In the genomic region with DNA sequence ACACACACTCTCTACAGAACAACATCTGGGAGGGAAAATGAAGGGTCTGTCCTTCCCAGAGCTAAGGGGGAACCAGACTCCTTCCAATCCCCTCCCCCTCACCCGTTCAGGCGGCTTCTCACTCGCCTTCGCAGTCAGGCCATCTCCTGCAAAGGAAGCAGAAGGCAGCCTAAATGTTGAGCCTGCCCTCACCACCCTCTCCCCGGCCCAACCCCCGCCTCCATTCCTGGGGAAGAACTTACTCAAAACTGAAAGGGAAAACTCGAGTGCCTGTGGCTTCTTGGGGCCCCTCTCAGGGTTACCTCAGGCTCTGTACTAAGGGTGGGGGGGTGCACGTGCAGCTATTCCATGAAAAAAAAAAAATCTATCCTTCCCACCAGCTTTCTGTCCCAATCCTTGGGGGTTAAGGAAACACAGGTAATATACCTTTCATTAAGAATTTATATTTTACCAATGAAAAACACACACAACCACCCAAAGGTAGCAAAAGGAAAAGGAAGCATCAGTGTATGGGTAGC, we compare ENCODE assay signal across 12 cellular contexts. TPM values are rescaled to one million over a fixed set of nuclear protein-coding genes. Genes with fewer than 3 reads are reported as not detected.
DNase-seq lines count a peak whose midpoint lies in the region; ATAC-seq and TF ChIP-seq lines count a peak whose summit lies in the region.
"Had no signal": no experiment of that assay in that cellular context is flagged by ENCODE, and none has a peak within 500 bp of the region (broad histone marks: within the 10 kb centered on the region; RNA-seq: fewer than 3 reads in every experiment).

No MANE protein-coding gene starts in this region.

- H3K27me3 ChIP-seq in iPS-15b (ENCODE audit: control insufficient read depth, insufficient read depth, low read length) (no peaks in the 10 kb centered on the region), Karpas-422 (ENCODE audit: low read length) (no peaks in the 10 kb centered on the region)

- H3K27ac ChIP-seq in Karpas-422 (ENCODE audit: low read length), result no peak overlapping the region

- peaks cover 19% of the 10 kb centered on the region for H3K79me2 ChIP-seq in Karpas-422 (ENCODE audit: low read length)

- H3K36me3 Mint-ChIP-seq in activated CD4-positive, alpha-beta T cell treated with anti-CD3 and anti-CD28 coated beads, Interleukin-2, amount 10 ng/mL, durations not matched to agents 24 days and 14 days (ENCODE audit: low read depth), result peaks cover 26% of the 10 kb centered on the region
- peaks cover 20% of the 10 kb centered on the region for H3K36me3 Mint-ChIP-seq in activated CD8-positive, alpha-beta T cell treated with anti-CD3 and anti-CD28 coated beads, Interleukin-2, amount 10 ng/mL, durations not matched to agents 7 days and 5 days (ENCODE audit: low read depth)

- H3K4me3 ChIP-seq in iPS-15b (ENCODE audit: low read depth, low read length) (peak overlapping the region; percentile 48), Karpas-422 (ENCODE audit: low read length) (no peak overlapping the region)

- H3K9me2 ChIP-seq in Karpas-422 (replicated peaks; ENCODE audit: insufficient read depth, low read length), result no peaks in the 10 kb centered on the region

- no peaks in the 10 kb centered on the region for H3K9me3 ChIP-seq in iPS-15b (ENCODE audit: control insufficient read depth, insufficient read depth, low read length)
- no peaks in the 10 kb centered on the region for H3K9me3 ChIP-seq in Karpas-422 (ENCODE audit: low read length)

- H4K20me1 ChIP-seq in Karpas-422 (ENCODE audit: insufficient read depth, low read depth, low read length), result no peaks in the 10 kb centered on the region

- CTCF ChIA-PET in activated CD8-positive, alpha-beta T cell treated with anti-CD3 and anti-CD28 coated beads, Interleukin-2, amount 10 ng/mL, durations not matched to agents 7 days and 5 days (lab: Charles Lee), result interaction anchor here (1.5 kb wide), 1 partner anchor 53 kb away, joined by 3 read pairs; no protein-coding TSS in a partner anchor

- POLR2A ChIA-PET in activated CD8-positive, alpha-beta T cell treated with anti-CD3 and anti-CD28 coated beads, Interleukin-2, amount 10 ng/mL, durations not matched to agents 7 days and 5 days (lab: Charles Lee), result interaction anchor here (0.6 to 3.8 kb wide), 2 partner anchors 32 kb away, joined by 3 to 40 read pairs; a partner anchor contains a TSS

- peak overlapping the region; percentile 85 for H3K27ac Mint-ChIP-seq in activated CD4-positive, alpha-beta T cell treated with anti-CD3 and anti-CD28 coated beads, Interleukin-2, amount 10 ng/mL, durations not matched to agents 24 days and 14 days
- H3K27ac Mint-ChIP-seq in activated CD8-positive, alpha-beta T cell treated with anti-CD3 and anti-CD28 coated beads, Interleukin-2, amount 10 ng/mL, durations not matched to agents 7 days and 5 days, result no peak overlapping the region
- H3K27ac Mint-ChIP-seq: T-helper 17 cell had no signal

- peak; percentile 72 for DNase-seq in activated CD4-positive, alpha-beta T cell treated with anti-CD3 and anti-CD28 coated beads, Interleukin-2, amount 10 ng/mL, durations not matched to agents 24 days and 14 days
- no peak for DNase-seq in activated CD4-positive, alpha-beta T cell treated with anti-CD3 and anti-CD28 coated beads for 1 hour
- DNase-seq in activated CD8-positive, alpha-beta T cell treated with anti-CD3 and anti-CD28 coated beads, Interleukin-2, amount 10 ng/mL, durations not matched to agents 7 days and 5 days, result no peak
- DNase-seq in stimulated activated naive CD8-positive, alpha-beta T cell treated with anti-CD3 and anti-CD28 coated beads, Interleukin-15, Interleukin-2, amounts not matched to agents 100 U/mL and 50 U/mL, for 24 hours, result peak; percentile 42
- no peak for DNase-seq in Karpas-422
- DNase-seq: islet precursor cell, NCI-H526, posterior cingulate gyrus, T-helper 17 cell had no signal

- H3K4me1 Mint-ChIP-seq in activated CD4-positive, alpha-beta T cell treated with anti-CD3 and anti-CD28 coated beads, Interleukin-2, amount 10 ng/mL, durations not matched to agents 24 days and 14 days, result peaks cover 28% of the 10 kb centered on the region
- peaks cover 34% of the 10 kb centered on the region for H3K4me1 Mint-ChIP-seq in activated CD8-positive, alpha-beta T cell treated with anti-CD3 and anti-CD28 coated beads, Interleukin-2, amount 10 ng/mL, durations not matched to agents 7 days and 5 days (ENCODE audit: low read depth)

- H3K36me3 ChIP-seq in iPS-15b (ENCODE audit: control insufficient read depth, insufficient read depth, low read length), result peaks cover 37% of the 10 kb centered on the region
- no peaks in the 10 kb centered on the region for H3K36me3 ChIP-seq in Karpas-422 (ENCODE audit: insufficient read depth, low read length)

- ATAC-seq in activated CD8-positive, alpha-beta T cell treated with anti-CD3 and anti-CD28 coated beads, Interleukin-2, amount 10 ng/mL, durations not matched to agents 7 days and 5 days, result no peak
- no peak for ATAC-seq in stimulated activated naive CD8-positive, alpha-beta T cell treated with anti-CD3 and anti-CD28 coated beads, Interleukin-15, Interleukin-2, amounts not matched to agents 100 U/mL and 50 U/mL, for 24 hours
- no peak for ATAC-seq in HG03565 (IDR thresholded peaks at IDR 0.05; ENCODE audit: unreplicated experiment)
- no peak for ATAC-seq in GM18505 (IDR thresholded peaks at IDR 0.05; ENCODE audit: unreplicated experiment)
- ATAC-seq: T-helper 17 cell had no signal

- no peak overlapping the region for H3K4me2 ChIP-seq in Karpas-422 (ENCODE audit: low read depth, low read length, poor library complexity, severe bottlenecking)

- H3K27me3 Mint-ChIP-seq in activated CD4-positive, alpha-beta T cell treated with anti-CD3 and anti-CD28 coated beads, Interleukin-2, amount 10 ng/mL, durations not matched to agents 24 days and 14 days, result peaks cover 2% of the 10 kb centered on the region
- no peaks in the 10 kb centered on the region for H3K27me3 Mint-ChIP-seq in activated CD8-positive, alpha-beta T cell treated with anti-CD3 and anti-CD28 coated beads, Interleukin-2, amount 10 ng/mL, durations not matched to agents 7 days and 5 days (ENCODE audit: low read depth)
- H3K27me3 Mint-ChIP-seq: T-helper 17 cell had no signal

- intact Hi-C loops in activated CD4-positive, alpha-beta T cell treated with anti-CD3 and anti-CD28 coated beads, Interleukin-2, amount 10 ng/mL, durations not matched to agents 24 days and 14 days (cut with micrococcal nuclease), result loop anchor here (5.0 to 10.0 kb wide), 4 partner anchors 54 to 594 kb away; a partner anchor contains a TSS

- H3K4me3 Mint-ChIP-seq in activated CD4-positive, alpha-beta T cell treated with anti-CD3 and anti-CD28 coated beads, Interleukin-2, amount 10 ng/mL, durations not matched to agents 24 days and 14 days, result peak overlapping the region; percentile 93
- H3K4me3 Mint-ChIP-seq in activated CD8-positive, alpha-beta T cell treated with anti-CD3 and anti-CD28 coated beads, Interleukin-2, amount 10 ng/mL, durations not matched to agents 7 days and 5 days, result peak overlapping the region; percentile 92
- H3K4me3 Mint-ChIP-seq: T-helper 17 cell had no signal

- H3K4me1 ChIP-seq in iPS-15b (ENCODE audit: control insufficient read depth, insufficient read depth, low read length) (peaks cover 3% of the 10 kb centered on the region), Karpas-422 (ENCODE audit: low read length) (peaks cover 21% of the 10 kb centered on the region)

- TF ChIP-seq POLR2A in GM18505 (IDR thresholded peaks at IDR 0.05; ENCODE audit: borderline replicate concordance, extremely low read depth, insufficient read depth, insufficient read length), result no peak

- H2AFZ ChIP-seq in Karpas-422 (ENCODE audit: low read length), result no peak overlapping the region

- H3K9ac ChIP-seq in iPS-15b (ENCODE audit: low read depth, low read length), result no peak overlapping the region
- no peak overlapping the region for H3K9ac ChIP-seq in Karpas-422 (ENCODE audit: low read length)

- H3K9me3 Mint-ChIP-seq in activated CD4-positive, alpha-beta T cell treated with anti-CD3 and anti-CD28 coated beads, Interleukin-2, amount 10 ng/mL, durations not matched to agents 24 days and 14 days, result no peaks in the 10 kb centered on the region
- no peaks in the 10 kb centered on the region for H3K9me3 Mint-ChIP-seq in activated CD8-positive, alpha-beta T cell treated with anti-CD3 and anti-CD28 coated beads, Interleukin-2, amount 10 ng/mL, durations not matched to agents 7 days and 5 days (ENCODE audit: insufficient read depth)

RNA-seq across cellular contexts. Expression of a gene that starts 2.4 kb away (rescaled TPM):
- total RNA-seq in activated CD4-positive, alpha-beta T cell treated with anti-CD3 and anti-CD28 coated beads, Interleukin-2, amount 10 ng/mL, durations not matched to agents 24 days and 14 days, result 16.9 and 20.1 TPM in 2 replicates
- total RNA-seq in activated CD8-positive, alpha-beta T cell treated with anti-CD3 and anti-CD28 coated beads, Interleukin-2, amount 10 ng/mL, durations not matched to agents 7 days and 5 days, result 10 to 100 TPM; 31.9 to 33.4 TPM
- 28.3 and 29.1 TPM in 2 replicates for total RNA-seq in Karpas-422 (2014; rRNA removed; shearing (Covaris generic); ENCODE audit: low replicate concordance)

RNA-seq across cellular contexts. Expression of a gene that starts 28.5 kb away (rescaled TPM):
- not detected in 2 replicates for total RNA-seq in activated CD4-positive, alpha-beta T cell treated with anti-CD3 and anti-CD28 coated beads, Interleukin-2, amount 10 ng/mL, durations not matched to agents 24 days and 14 days
- not detected for total RNA-seq in activated CD8-positive, alpha-beta T cell treated with anti-CD3 and anti-CD28 coated beads, Interleukin-2, amount 10 ng/mL, durations not matched to agents 7 days and 5 days
- not detected in 2 replicates for total RNA-seq in Karpas-422 (2014; rRNA removed; shearing (Covaris generic); ENCODE audit: low replicate concordance)
- total RNA-seq: T-helper 17 cell had no signal

RNA-seq across cellular contexts. Expression of a gene that starts 31.9 kb away (rescaled TPM):
- 580 and 605 TPM in 2 replicates for total RNA-seq in activated CD4-positive, alpha-beta T cell treated with anti-CD3 and anti-CD28 coated beads, Interleukin-2, amount 10 ng/mL, durations not matched to agents 24 days and 14 days
- 100 to 1,000 TPM; 446 to 478 TPM for total RNA-seq in activated CD8-positive, alpha-beta T cell treated with anti-CD3 and anti-CD28 coated beads, Interleukin-2, amount 10 ng/mL, durations not matched to agents 7 days and 5 days
- 335 and 360 TPM in 2 replicates for total RNA-seq in Karpas-422 (2014; rRNA removed; shearing (Covaris generic); ENCODE audit: low replicate concordance)

RNA-seq across cellular contexts. Expression of a gene that starts 50.0 kb away (rescaled TPM):
- total RNA-seq in activated CD4-positive, alpha-beta T cell treated with anti-CD3 and anti-CD28 coated beads, Interleukin-2, amount 10 ng/mL, durations not matched to agents 24 days and 14 days, result 6.4 and 7.3 TPM in 2 replicates
- 1 to 10 TPM; 5.4 to 5.5 TPM for total RNA-seq in activated CD8-positive, alpha-beta T cell treated with anti-CD3 and anti-CD28 coated beads, Interleukin-2, amount 10 ng/mL, durations not matched to agents 7 days and 5 days
- total RNA-seq in Karpas-422 (2014; rRNA removed; shearing (Covaris generic); ENCODE audit: low replicate concordance), result 2.7 and 3.8 TPM in 2 replicates

Comparison
In these comparisons a context has a peak if more than half of its experiments do, and no peak if none do; other contexts are left out.
1. DNase-seq: peak in activated CD4-positive, alpha-beta T cell treated with anti-CD3 and anti-CD28 coated beads, Interleukin-2, amount 10 ng/mL, durations not matched to agents 24 days and 14 days (single experiment) and stimulated activated naive CD8-positive, alpha-beta T cell treated with anti-CD3 and anti-CD28 coated beads, Interleukin-15, Interleukin-2, amounts not matched to agents 100 U/mL and 50 U/mL, for 24 hours (single experiment); none in activated CD4-positive, alpha-beta T cell treated with anti-CD3 and anti-CD28 coated beads for 1 hour (single experiment), activated CD8-positive, alpha-beta T cell treated with anti-CD3 and anti-CD28 coated beads, Interleukin-2, amount 10 ng/mL, durations not matched to agents 7 days and 5 days (single experiment) and Karpas-422 (single experiment).